ENCODE assay signal across 8 cellular contexts in genomic region chr3:188286087-188286513, GRCh38.
DNase-seq lines count a peak whose midpoint lies in the region; ATAC-seq, FAIRE-seq and TF ChIP-seq lines count a peak whose summit lies in the region.
"Had no signal": no experiment of that assay in that cellular context is flagged by ENCODE, and none has a peak within 500 bp of the region (broad histone marks: within the 10 kb centered on the region; RNA-seq: fewer than 3 reads in every experiment).

No MANE protein-coding gene starts in this region.

- H3K9ac ChIP-seq in astrocyte (ENCODE audit: low read length), result peak overlapping the region; percentile 70

- peak; percentile 88 for FAIRE-seq in astrocyte (lab: Jason Lieb, UNC)
- FAIRE-seq: endometrium had no signal

- peaks cover 89% of the 10 kb centered on the region for H3K79me2 ChIP-seq in astrocyte (ENCODE audit: insufficient read depth, low read length)

- DNase-seq in HS-27A (ENCODE audit: low read depth), result peak; percentile 88
- peak; percentile 100 for DNase-seq in astrocyte (ENCODE audit: low read depth)
- DNase-seq in right cardiac atrium, result peak in 1 of 3 donors; percentile 55
- peak; percentile 100 for DNase-seq in stromal cell of bone marrow (ENCODE audit: low read depth)
- DNase-seq in medulla oblongata (ENCODE audit: extremely low spot score), result no peak

- WGBS in right cardiac atrium, result 16% methylated on average over 3 of the region's 3 CpGs

- peaks cover 11% of the 10 kb centered on the region for H3K36me3 Mint-ChIP-seq in astrocyte (ENCODE audit: low read depth, unreplicated experiment)

- H3K27ac ChIP-seq in astrocyte (ENCODE audit: low read depth, low read length), result peak overlapping the region; percentile 90
- peak overlapping the region; percentile 95 for H3K27ac ChIP-seq in right cardiac atrium (ENCODE audit: low read length)

- TF ChIP-seq CTCF in astrocyte (IDR thresholded peaks at IDR 0.05; ENCODE audit: insufficient read depth, low read depth, low read length), result no peak

- peak overlapping the region; percentile 5 for H3K4me3 Mint-ChIP-seq in astrocyte (ENCODE audit: unreplicated experiment)

- H3K27ac Mint-ChIP-seq in astrocyte (ENCODE audit: unreplicated experiment), result peak overlapping the region; percentile 96

- no peaks in the 10 kb centered on the region for H3K27me3 ChIP-seq in astrocyte (ENCODE audit: insufficient read depth, low read length)
- H3K27me3 ChIP-seq in right cardiac atrium (ENCODE audit: control insufficient read depth, insufficient read depth), result no peaks in the 10 kb centered on the region

- H3K4me1 Mint-ChIP-seq in astrocyte (ENCODE audit: low read depth, unreplicated experiment), result peaks cover 55% of the 10 kb centered on the region

- H3K36me3 ChIP-seq in astrocyte (ENCODE audit: insufficient read depth, low read length), result peaks cover 4% of the 10 kb centered on the region

- H3K9me3 ChIP-seq in astrocyte (ENCODE audit: insufficient read depth, low read depth, low read length), result no peaks in the 10 kb centered on the region
- no peaks in the 10 kb centered on the region for H3K9me3 ChIP-seq in right cardiac atrium (ENCODE audit: control insufficient read depth, low read length)

- no peak overlapping the region for H2AFZ ChIP-seq in astrocyte (ENCODE audit: low read depth, low read length)

- no peak overlapping the region for H3K4me3 ChIP-seq in astrocyte (ENCODE audit: insufficient read depth, low read depth, low read length)
- H3K4me3 ChIP-seq in right cardiac atrium (ENCODE audit: low read length), result no peak overlapping the region

- peaks cover 20% of the 10 kb centered on the region for H4K20me1 ChIP-seq in astrocyte (ENCODE audit: insufficient read depth, low read length)

- H3K4me1 ChIP-seq in astrocyte (ENCODE audit: insufficient read depth, low read length) (peaks cover 42% of the 10 kb centered on the region), right cardiac atrium (ENCODE audit: control insufficient read depth, insufficient read depth, low read length) (peaks cover 25% of the 10 kb centered on the region)

- intact Hi-C loops in right cardiac atrium (cut with DNase I), result no loop called here

- no peaks in the 10 kb centered on the region for H3K27me3 Mint-ChIP-seq in astrocyte (ENCODE audit: low read depth, unreplicated experiment)

- H3K9me3 Mint-ChIP-seq in astrocyte (ENCODE audit: unreplicated experiment), result no peaks in the 10 kb centered on the region

- peak overlapping the region; percentile 39 for H3K4me2 ChIP-seq in astrocyte (ENCODE audit: low read length)

- ATAC-seq in right cardiac atrium, result peak; percentile 76 to 91
- ATAC-seq in HG02840 (IDR thresholded peaks at IDR 0.05; ENCODE audit: low FRiP score, unreplicated experiment), result no peak
- ATAC-seq in GM18505 (IDR thresholded peaks at IDR 0.05; ENCODE audit: unreplicated experiment), result no peak

- TF ChIP-seq POLR2A in GM18505 (IDR thresholded peaks at IDR 0.05; ENCODE audit: borderline replicate concordance, extremely low read depth, insufficient read depth, insufficient read length), result no peak

Comparison
In these comparisons a context has a peak if more than half of its experiments do, and no peak if none do; other contexts are left out.
1. ATAC-seq: peak in right cardiac atrium (2 of 2); none in HG02840 (single experiment) and GM18505 (single experiment).